In genomic region chr1:201740086-201740541, GRCh38 we compare ENCODE assay signal across 8 cellular contexts.
A peak's percentile ranks its signal among the peaks of the same experiment; 100 is the strongest.
DNase-seq lines count a peak whose midpoint lies in the region; ATAC-seq lines count a peak whose summit lies in the region.

No MANE protein-coding gene starts in this region.

- H2BK15ac ChIP-seq in mesenchymal stem cell (ENCODE audit: low read depth, poor library complexity, severe bottlenecking) = peak overlapping the region; percentile 82

- H3K9me3 Mint-ChIP-seq in activated naive CD4-positive, alpha-beta T cell treated with anti-CD3 and anti-CD28 coated beads, Interleukin-2, amount 50 U/mL, for 24 hours = no peaks in the 10 kb centered on the region

- H3K4me1 ChIP-seq in mesenchymal stem cell (ENCODE audit: control insufficient read depth, insufficient read depth, low read depth, low read length) (peaks cover 38% of the 10 kb centered on the region), urinary bladder (ENCODE audit: insufficient read depth) (no peaks in the 10 kb centered on the region)

- peak overlapping the region; percentile 86 for H3K4me3 Mint-ChIP-seq in activated naive CD4-positive, alpha-beta T cell treated with anti-CD3 and anti-CD28 coated beads, Interleukin-2, amount 50 U/mL, for 24 hours

- H3K4me1 Mint-ChIP-seq in activated naive CD4-positive, alpha-beta T cell treated with anti-CD3 and anti-CD28 coated beads, Interleukin-2, amount 50 U/mL, for 24 hours = peaks cover 19% of the 10 kb centered on the region

- no peak overlapping the region for H3K23ac ChIP-seq in mesenchymal stem cell (ENCODE audit: low read length in 2 of 2)

- WGBS in mesenchymal stem cell = 1% methylated on average over 28 of the region's 29 CpGs
- WGBS in urinary bladder = 34% methylated on average over 29 of the region's 29 CpGs

- no peak overlapping the region for H2BK5ac ChIP-seq in mesenchymal stem cell (ENCODE audit: low read depth, low read length, poor library complexity, severe bottlenecking)

- H3K4me3 ChIP-seq in mesenchymal stem cell (ENCODE audit: insufficient read depth in 1 of 2, low read depth in 1 of 2, low read length in 2 of 2) (peak overlapping the region; percentile 74 to 81), urinary bladder (ENCODE audit: low read depth, low read length) (peak overlapping the region; percentile 72)

- no peak overlapping the region for H2AFZ ChIP-seq in mesenchymal stem cell (ENCODE audit: low read depth, low read length)

- H3K9ac ChIP-seq in mesenchymal stem cell (ENCODE audit: low read length) = peak overlapping the region; percentile 80

- peak overlapping the region; percentile 62 to 79 for H3K4ac ChIP-seq in mesenchymal stem cell (ENCODE audit: low read depth in 1 of 2, low read length in 2 of 2)

- H3K4me2 ChIP-seq in mesenchymal stem cell (ENCODE audit: low read length, poor library complexity, severe bottlenecking) = peak overlapping the region; percentile 90

- peak overlapping the region; percentile 12 to 14 for H2BK12ac ChIP-seq in mesenchymal stem cell (ENCODE audit: low read length in 2 of 2)

- H3K27me3 Mint-ChIP-seq in activated naive CD4-positive, alpha-beta T cell treated with anti-CD3 and anti-CD28 coated beads, Interleukin-2, amount 50 U/mL, for 24 hours = peaks cover 3% of the 10 kb centered on the region

- H3K36me3 ChIP-seq in mesenchymal stem cell (ENCODE audit: control insufficient read depth in 1 of 2, insufficient read depth in 2 of 2, low read depth in 1 of 2, low read length in 2 of 2) (peaks cover 0 to 31% of the 10 kb centered on the region in 2 experiments), urinary bladder (ENCODE audit: insufficient read depth) (no peaks in the 10 kb centered on the region)

- no peaks in the 10 kb centered on the region for H3K27me3 ChIP-seq in mesenchymal stem cell (ENCODE audit: control insufficient read depth in 1 of 2, insufficient read depth in 1 of 2, low read length in 2 of 2)

- H3K14ac ChIP-seq in mesenchymal stem cell (ENCODE audit: low read length in 2 of 2) = peak overlapping the region; percentile 64 to 68

- H3K79me1 ChIP-seq in mesenchymal stem cell (replicated peaks; ENCODE audit: low read length, poor library complexity, severe bottlenecking) = peaks cover 43% of the 10 kb centered on the region

- H4K91ac ChIP-seq in mesenchymal stem cell (ENCODE audit: low read length) = peak overlapping the region; percentile 85

- peak overlapping the region; percentile 30 for H3K27ac ChIP-seq in mesenchymal stem cell (ENCODE audit: low read length, poor library complexity, severe bottlenecking)
- H3K27ac ChIP-seq in urinary bladder (ENCODE audit: low read depth) = peak overlapping the region; percentile 63

- no peaks in the 10 kb centered on the region for H3K36me3 Mint-ChIP-seq in activated naive CD4-positive, alpha-beta T cell treated with anti-CD3 and anti-CD28 coated beads, Interleukin-2, amount 50 U/mL, for 24 hours

- H2AK5ac ChIP-seq in mesenchymal stem cell (ENCODE audit: low read length, severe bottlenecking) = no peak overlapping the region

- H3K27ac Mint-ChIP-seq in activated naive CD4-positive, alpha-beta T cell treated with anti-CD3 and anti-CD28 coated beads, Interleukin-2, amount 50 U/mL, for 24 hours = no peak overlapping the region

- H3K18ac ChIP-seq in mesenchymal stem cell (ENCODE audit: low read depth in 1 of 2, low read length in 2 of 2) = peak overlapping the region; percentile 80 to 87

- no peaks in the 10 kb centered on the region for H3K9me3 ChIP-seq in mesenchymal stem cell (ENCODE audit: control insufficient read depth, low read length)

- no peak for ATAC-seq in HG02884 (IDR thresholded peaks at IDR 0.05; ENCODE audit: unreplicated experiment)

- peak overlapping the region; percentile 69 for H2BK120ac ChIP-seq in mesenchymal stem cell (ENCODE audit: low read depth, low read length)

- H4K8ac ChIP-seq in mesenchymal stem cell (ENCODE audit: low read length) = peak overlapping the region; percentile 84

- no peak for DNase-seq in activated naive CD4-positive, alpha-beta T cell treated with Interleukin-2 at 50 U/mL for 16 hours
- peak; percentile 21 for DNase-seq in cerebellar cortex (ENCODE audit: low spot score)
- no peak for DNase-seq in mesenchymal stem cell
- no peak for DNase-seq in GM19240 (ENCODE audit: insufficient read length, low spot score)
- no peak for DNase-seq in cortex of kidney (lab: John Stamatoyannopoulos, UW)
